1 cellular context compared by ENCODE assay signal in the genomic region with DNA sequence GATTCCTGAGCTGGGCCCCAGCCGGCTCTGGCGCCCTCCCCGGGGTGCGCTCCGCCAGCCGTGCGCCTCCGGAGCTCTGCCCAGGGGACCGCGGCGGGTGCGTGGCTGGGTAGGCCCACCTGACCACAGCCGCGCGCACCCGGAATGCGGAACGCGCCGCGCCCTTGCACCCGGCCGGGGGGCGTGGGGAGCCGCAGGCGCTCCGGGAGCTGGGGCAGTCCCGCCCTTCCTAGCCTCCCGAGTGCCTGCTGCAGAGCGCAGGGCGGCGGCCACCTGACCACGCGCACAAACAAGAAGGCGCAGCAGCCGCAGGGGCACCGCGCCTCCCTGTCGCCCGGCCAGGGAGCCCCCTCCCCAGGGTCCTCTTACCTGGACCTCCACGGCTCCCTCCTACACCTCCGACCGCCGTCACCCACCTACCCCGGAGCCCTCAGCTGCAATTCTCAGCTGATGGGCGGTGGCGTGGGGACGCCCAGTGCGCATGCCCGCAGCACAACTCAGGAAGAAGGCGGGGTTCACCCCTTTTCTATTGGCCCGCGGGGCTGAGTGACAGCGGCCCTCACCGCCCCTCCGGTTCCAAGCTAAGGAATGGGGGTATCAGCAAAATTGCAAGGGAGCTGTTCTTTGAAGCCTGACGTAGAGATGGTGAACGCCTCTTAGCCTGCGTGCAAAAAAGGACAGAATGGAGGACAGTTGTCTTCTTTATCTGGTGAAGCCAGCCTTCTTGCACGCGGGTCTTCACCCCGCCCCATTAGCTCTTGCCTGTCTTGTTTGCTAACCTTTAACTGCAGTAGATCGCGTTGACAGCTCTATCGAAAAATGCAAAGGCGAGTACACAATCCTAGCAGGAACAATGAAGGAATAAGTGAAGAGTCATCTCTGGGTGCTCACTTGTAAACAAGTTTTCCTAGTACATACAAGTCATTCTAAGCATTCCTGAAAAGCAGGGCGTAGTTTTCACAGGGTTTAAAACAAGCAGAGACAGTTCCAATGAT.
A peak's percentile ranks its signal among the peaks of the same experiment; 100 is the strongest.
TF ChIP-seq lines count a peak whose summit lies in the region.

A gene with protein sequence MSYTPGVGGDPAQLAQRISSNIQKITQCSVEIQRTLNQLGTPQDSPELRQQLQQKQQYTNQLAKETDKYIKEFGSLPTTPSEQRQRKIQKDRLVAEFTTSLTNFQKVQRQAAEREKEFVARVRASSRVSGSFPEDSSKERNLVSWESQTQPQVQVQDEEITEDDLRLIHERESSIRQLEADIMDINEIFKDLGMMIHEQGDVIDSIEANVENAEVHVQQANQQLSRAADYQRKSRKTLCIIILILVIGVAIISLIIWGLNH (minus strand): TSS at position 479 of the 995 bp plus-strand sequence. CDS start 9,586 bp downstream, outside the sequence.

TF ChIP-seq in HepG2, 621 proteins besides CTCF, POLR2A, EP300 and RAD21 (continued from another document and continues in another):
- TF ChIP-seq, protein P1, sequence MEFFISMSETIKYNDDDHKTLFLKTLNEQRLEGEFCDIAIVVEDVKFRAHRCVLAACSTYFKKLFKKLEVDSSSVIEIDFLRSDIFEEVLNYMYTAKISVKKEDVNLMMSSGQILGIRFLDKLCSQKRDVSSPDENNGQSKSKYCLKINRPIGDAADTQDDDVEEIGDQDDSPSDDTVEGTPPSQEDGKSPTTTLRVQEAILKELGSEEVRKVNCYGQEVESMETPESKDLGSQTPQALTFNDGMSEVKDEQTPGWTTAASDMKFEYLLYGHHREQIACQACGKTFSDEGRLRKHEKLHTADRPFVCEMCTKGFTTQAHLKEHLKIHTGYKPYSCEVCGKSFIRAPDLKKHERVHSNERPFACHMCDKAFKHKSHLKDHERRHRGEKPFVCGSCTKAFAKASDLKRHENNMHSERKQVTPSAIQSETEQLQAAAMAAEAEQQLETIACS (CRISPR knock-in tag; IDR thresholded peaks at IDR 0.05) = peak; percentile 80
- TF ChIP-seq ZNF558 (CRISPR knock-in tag; IDR thresholded peaks at IDR 0.05; ENCODE audit: borderline replicate concordance) (no peak), CREB1 (IDR thresholded peaks at IDR 0.05) (0 out of 2 replicates have a peak, but pooled peaks have one; percentile 35), CREB1 (CRISPR knock-in tag; IDR thresholded peaks at IDR 0.05) (no peak), ZNF672 (CRISPR knock-in tag; IDR thresholded peaks at IDR 0.05) (no peak), ZNF260 (CRISPR knock-in tag; IDR thresholded peaks at IDR 0.05; ENCODE audit: borderline replicate concordance, low read depth) (no peak), RAD51 (IDR thresholded peaks at IDR 0.05; ENCODE audit: borderline replicate concordance) (no peak), MTA1 (CRISPR knock-in tag; IDR thresholded peaks at IDR 0.05; ENCODE audit: borderline replicate concordance) (peak; percentile 97), RBFOX2 (IDR thresholded peaks at IDR 0.05; ENCODE audit: low read depth, low read length) (peak; percentile 94), PCBP2 (optimal IDR thresholded peaks at IDR 0.05; ENCODE audit: low read depth, low read length, poor library complexity, severe bottlenecking) (no peak), CCDC6 (CRISPR knock-in tag; IDR thresholded peaks at IDR 0.05) (peak; percentile 96), ZNF33B (CRISPR knock-in tag; IDR thresholded peaks at IDR 0.05) (peak; percentile 96), SATB2 (CRISPR knock-in tag; IDR thresholded peaks at IDR 0.05) (0 out of 2 replicates have a peak, but pooled peaks have one; percentile 47), SNAPC2 (CRISPR knock-in tag; IDR thresholded peaks at IDR 0.05) (peak; percentile 85; the same call in 1 of the 2 replicates), ZMYM4 (CRISPR knock-in tag; IDR thresholded peaks at IDR 0.05) (peak; percentile 91), HMGA1 (CRISPR knock-in tag; conservative IDR thresholded peaks at IDR 0.05) (no peak), ZNF747 (CRISPR knock-in tag; IDR thresholded peaks at IDR 0.05; ENCODE audit: borderline replicate concordance) (peak; percentile 88), MED8 (CRISPR knock-in tag; IDR thresholded peaks at IDR 0.05; ENCODE audit: insufficient replicate concordance) (peak; percentile 70), RFX5 (IDR thresholded peaks at IDR 0.05; ENCODE audit: low read depth, low read length) (peak; percentile 36; the same call in 1 of the 2 replicates), KDM2A (CRISPR knock-in tag; IDR thresholded peaks at IDR 0.05; ENCODE audit: borderline replicate concordance, low read depth) (peak; percentile 92), HNRNPLL (IDR thresholded peaks at IDR 0.05; ENCODE audit: low read depth, low read length, poor library complexity, severe bottlenecking) (peak; percentile 91), GTF3A (CRISPR knock-in tag; conservative IDR thresholded peaks at IDR 0.05) (no peak), ETV5 (CRISPR knock-in tag; IDR thresholded peaks at IDR 0.05; ENCODE audit: borderline replicate concordance) (peak; percentile 47), AHR (CRISPR knock-in tag; IDR thresholded peaks at IDR 0.05) (peak; percentile 94), ZNF160 (CRISPR knock-in tag; IDR thresholded peaks at IDR 0.05) (peak; percentile 91), ZNF468 (CRISPR knock-in tag; IDR thresholded peaks at IDR 0.05) (0 out of 2 replicates have a peak, but pooled peaks have one; percentile 27), ZNF713 (CRISPR knock-in tag; IDR thresholded peaks at IDR 0.05) (peak; percentile 82; the same call in 1 of the 2 replicates), TRIM24 (CRISPR knock-in tag; IDR thresholded peaks at IDR 0.05) (no peak), ZNF34 (CRISPR knock-in tag; IDR thresholded peaks at IDR 0.05; ENCODE audit: borderline replicate concordance) (no peak; the same call in 1 of the 2 replicates), KLF13 (CRISPR knock-in tag; IDR thresholded peaks at IDR 0.05) (peak; percentile 87; the same call in 1 of the 2 replicates), ZNF225 (CRISPR knock-in tag; IDR thresholded peaks at IDR 0.05) (peak; percentile 93)
- TF ChIP-seq, protein P2, sequence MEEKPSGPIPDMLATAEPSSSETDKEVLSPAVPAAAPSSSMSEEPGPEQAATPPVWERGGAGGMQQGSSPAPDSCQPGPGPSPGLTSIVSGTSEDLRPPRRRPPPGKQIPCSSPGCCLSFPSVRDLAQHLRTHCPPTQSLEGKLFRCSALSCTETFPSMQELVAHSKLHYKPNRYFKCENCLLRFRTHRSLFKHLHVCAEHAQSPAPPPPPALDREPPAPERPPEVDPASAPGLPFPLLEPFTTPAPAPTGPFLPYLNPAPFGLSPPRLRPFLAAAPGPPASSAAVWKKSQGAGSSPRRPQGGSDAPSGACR (CRISPR knock-in tag; IDR thresholded peaks at IDR 0.05) = peak; percentile 92; the same call in 1 of the 2 replicates
- TF ChIP-seq, protein P3, sequence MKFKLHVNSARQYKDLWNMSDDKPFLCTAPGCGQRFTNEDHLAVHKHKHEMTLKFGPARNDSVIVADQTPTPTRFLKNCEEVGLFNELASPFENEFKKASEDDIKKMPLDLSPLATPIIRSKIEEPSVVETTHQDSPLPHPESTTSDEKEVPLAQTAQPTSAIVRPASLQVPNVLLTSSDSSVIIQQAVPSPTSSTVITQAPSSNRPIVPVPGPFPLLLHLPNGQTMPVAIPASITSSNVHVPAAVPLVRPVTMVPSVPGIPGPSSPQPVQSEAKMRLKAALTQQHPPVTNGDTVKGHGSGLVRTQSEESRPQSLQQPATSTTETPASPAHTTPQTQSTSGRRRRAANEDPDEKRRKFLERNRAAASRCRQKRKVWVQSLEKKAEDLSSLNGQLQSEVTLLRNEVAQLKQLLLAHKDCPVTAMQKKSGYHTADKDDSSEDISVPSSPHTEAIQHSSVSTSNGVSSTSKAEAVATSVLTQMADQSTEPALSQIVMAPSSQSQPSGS (CRISPR knock-in tag; IDR thresholded peaks at IDR 0.05) = no peak
- TF ChIP-seq, protein P4, sequence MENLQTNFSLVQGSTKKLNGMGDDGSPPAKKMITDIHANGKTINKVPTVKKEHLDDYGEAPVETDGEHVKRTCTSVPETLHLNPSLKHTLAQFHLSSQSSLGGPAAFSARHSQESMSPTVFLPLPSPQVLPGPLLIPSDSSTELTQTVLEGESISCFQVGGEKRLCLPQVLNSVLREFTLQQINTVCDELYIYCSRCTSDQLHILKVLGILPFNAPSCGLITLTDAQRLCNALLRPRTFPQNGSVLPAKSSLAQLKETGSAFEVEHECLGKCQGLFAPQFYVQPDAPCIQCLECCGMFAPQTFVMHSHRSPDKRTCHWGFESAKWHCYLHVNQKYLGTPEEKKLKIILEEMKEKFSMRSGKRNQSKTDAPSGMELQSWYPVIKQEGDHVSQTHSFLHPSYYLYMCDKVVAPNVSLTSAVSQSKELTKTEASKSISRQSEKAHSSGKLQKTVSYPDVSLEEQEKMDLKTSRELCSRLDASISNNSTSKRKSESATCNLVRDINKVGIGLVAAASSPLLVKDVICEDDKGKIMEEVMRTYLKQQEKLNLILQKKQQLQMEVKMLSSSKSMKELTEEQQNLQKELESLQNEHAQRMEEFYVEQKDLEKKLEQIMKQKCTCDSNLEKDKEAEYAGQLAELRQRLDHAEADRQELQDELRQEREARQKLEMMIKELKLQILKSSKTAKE (CRISPR knock-in tag; IDR thresholded peaks at IDR 0.05; ENCODE audit: borderline replicate concordance) = no peak
- TF ChIP-seq, protein P5, sequence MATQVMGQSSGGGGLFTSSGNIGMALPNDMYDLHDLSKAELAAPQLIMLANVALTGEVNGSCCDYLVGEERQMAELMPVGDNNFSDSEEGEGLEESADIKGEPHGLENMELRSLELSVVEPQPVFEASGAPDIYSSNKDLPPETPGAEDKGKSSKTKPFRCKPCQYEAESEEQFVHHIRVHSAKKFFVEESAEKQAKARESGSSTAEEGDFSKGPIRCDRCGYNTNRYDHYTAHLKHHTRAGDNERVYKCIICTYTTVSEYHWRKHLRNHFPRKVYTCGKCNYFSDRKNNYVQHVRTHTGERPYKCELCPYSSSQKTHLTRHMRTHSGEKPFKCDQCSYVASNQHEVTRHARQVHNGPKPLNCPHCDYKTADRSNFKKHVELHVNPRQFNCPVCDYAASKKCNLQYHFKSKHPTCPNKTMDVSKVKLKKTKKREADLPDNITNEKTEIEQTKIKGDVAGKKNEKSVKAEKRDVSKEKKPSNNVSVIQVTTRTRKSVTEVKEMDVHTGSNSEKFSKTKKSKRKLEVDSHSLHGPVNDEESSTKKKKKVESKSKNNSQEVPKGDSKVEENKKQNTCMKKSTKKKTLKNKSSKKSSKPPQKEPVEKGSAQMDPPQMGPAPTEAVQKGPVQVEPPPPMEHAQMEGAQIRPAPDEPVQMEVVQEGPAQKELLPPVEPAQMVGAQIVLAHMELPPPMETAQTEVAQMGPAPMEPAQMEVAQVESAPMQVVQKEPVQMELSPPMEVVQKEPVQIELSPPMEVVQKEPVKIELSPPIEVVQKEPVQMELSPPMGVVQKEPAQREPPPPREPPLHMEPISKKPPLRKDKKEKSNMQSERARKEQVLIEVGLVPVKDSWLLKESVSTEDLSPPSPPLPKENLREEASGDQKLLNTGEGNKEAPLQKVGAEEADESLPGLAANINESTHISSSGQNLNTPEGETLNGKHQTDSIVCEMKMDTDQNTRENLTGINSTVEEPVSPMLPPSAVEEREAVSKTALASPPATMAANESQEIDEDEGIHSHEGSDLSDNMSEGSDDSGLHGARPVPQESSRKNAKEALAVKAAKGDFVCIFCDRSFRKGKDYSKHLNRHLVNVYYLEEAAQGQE (IDR thresholded peaks at IDR 0.05; ENCODE audit: borderline replicate concordance in 1 of 2, low read depth in 1 of 2, low read length in 2 of 2) = peak in 1 of 2 experiments; percentile 2; a peak in 1 of 4 replicates
- TF ChIP-seq, protein P6, sequence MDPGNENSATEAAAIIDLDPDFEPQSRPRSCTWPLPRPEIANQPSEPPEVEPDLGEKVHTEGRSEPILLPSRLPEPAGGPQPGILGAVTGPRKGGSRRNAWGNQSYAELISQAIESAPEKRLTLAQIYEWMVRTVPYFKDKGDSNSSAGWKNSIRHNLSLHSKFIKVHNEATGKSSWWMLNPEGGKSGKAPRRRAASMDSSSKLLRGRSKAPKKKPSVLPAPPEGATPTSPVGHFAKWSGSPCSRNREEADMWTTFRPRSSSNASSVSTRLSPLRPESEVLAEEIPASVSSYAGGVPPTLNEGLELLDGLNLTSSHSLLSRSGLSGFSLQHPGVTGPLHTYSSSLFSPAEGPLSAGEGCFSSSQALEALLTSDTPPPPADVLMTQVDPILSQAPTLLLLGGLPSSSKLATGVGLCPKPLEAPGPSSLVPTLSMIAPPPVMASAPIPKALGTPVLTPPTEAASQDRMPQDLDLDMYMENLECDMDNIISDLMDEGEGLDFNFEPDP (CRISPR knock-in tag; conservative IDR thresholded peaks at IDR 0.05) = no peak
- TF ChIP-seq, protein P7, sequence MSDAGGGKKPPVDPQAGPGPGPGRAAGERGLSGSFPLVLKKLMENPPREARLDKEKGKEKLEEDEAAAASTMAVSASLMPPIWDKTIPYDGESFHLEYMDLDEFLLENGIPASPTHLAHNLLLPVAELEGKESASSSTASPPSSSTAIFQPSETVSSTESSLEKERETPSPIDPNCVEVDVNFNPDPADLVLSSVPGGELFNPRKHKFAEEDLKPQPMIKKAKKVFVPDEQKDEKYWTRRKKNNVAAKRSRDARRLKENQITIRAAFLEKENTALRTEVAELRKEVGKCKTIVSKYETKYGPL (CRISPR knock-in tag; IDR thresholded peaks at IDR 0.05) = no peak; the same call in 1 of the 2 replicates
- TF ChIP-seq, protein P8, sequence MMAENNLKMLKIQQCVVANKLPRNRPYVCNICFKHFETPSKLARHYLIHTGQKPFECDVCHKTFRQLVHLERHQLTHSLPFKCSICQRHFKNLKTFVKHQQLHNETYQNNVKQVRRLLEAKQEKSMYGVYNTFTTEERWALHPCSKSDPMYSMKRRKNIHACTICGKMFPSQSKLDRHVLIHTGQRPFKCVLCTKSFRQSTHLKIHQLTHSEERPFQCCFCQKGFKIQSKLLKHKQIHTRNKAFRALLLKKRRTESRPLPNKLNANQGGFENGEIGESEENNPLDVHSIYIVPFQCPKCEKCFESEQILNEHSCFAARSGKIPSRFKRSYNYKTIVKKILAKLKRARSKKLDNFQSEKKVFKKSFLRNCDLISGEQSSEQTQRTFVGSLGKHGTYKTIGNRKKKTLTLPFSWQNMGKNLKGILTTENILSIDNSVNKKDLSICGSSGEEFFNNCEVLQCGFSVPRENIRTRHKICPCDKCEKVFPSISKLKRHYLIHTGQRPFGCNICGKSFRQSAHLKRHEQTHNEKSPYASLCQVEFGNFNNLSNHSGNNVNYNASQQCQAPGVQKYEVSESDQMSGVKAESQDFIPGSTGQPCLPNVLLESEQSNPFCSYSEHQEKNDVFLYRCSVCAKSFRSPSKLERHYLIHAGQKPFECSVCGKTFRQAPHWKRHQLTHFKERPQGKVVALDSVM (CRISPR knock-in tag; IDR thresholded peaks at IDR 0.05) = peak; percentile 49; the same call in 1 of the 2 replicates
- TF ChIP-seq, protein P9, sequence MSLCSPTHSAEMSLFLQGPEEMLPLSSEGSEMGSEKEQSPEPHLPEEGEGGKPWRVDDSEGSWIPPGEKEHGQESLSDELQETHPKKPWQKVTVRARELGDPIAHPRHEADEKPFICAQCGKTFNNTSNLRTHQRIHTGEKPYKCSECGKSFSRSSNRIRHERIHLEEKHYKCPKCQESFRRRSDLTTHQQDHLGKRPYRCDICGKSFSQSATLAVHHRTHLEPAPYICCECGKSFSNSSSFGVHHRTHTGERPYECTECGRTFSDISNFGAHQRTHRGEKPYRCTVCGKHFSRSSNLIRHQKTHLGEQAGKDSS (CRISPR knock-in tag; IDR thresholded peaks at IDR 0.05; ENCODE audit: borderline replicate concordance, low read depth) = peak; percentile 78
- TF ChIP-seq, protein P10, sequence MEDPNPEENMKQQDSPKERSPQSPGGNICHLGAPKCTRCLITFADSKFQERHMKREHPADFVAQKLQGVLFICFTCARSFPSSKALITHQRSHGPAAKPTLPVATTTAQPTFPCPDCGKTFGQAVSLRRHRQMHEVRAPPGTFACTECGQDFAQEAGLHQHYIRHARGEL (CRISPR knock-in tag; IDR thresholded peaks at IDR 0.05) = 0 out of 2 replicates have a peak, but pooled peaks have one; percentile 81
